In genomic region chr22:45651931-45652528, GRCh38 we compare ENCODE assay signal across 23 cellular contexts.
"Had no signal": no experiment of that assay in that cellular context is flagged by ENCODE, and none has a peak within 500 bp of the region (broad histone marks: within the 10 kb centered on the region; RNA-seq: fewer than 3 reads in every experiment).

No MANE protein-coding gene starts in this region.

- H2AFZ ChIP-seq: parathyroid adenoma had no signal

- H3K27ac ChIP-seq: heart left ventricle, left lung, lower lobe of right lung, neutrophil, parathyroid adenoma, right atrium auricular region, skin epidermis, suprapubic skin, thoracic aorta, tibial nerve, upper lobe of right lung had no signal

- H3K27me3 ChIP-seq: right atrium auricular region, upper lobe of right lung had no signal

- H3K4me1 ChIP-seq: heart left ventricle, left lung, lower lobe of right lung, parathyroid adenoma, right atrium auricular region, suprapubic skin, tibial nerve, upper lobe of right lung had no signal

- H3K9ac ChIP-seq: parathyroid adenoma had no signal

- H3K9me3 ChIP-seq: heart left ventricle, left lung, lower lobe of right lung, mucosa of descending colon, neutrophil, right atrium auricular region, suprapubic skin, thoracic aorta, upper lobe of right lung had no signal

- H3K36me3 ChIP-seq: heart left ventricle, left lung, lower lobe of right lung, neutrophil, right atrium auricular region, suprapubic skin, thoracic aorta, tibial nerve, upper lobe of right lung had no signal

- H3K79me2 ChIP-seq: parathyroid adenoma had no signal

- H3K4me3 ChIP-seq: heart left ventricle, left lung, lower lobe of right lung, mucosa of descending colon, right atrium auricular region, skin epidermis, suprapubic skin, thoracic aorta, tibial nerve had no signal

- DNase-seq: heart left ventricle; hypothalamus; immature natural killer cell; kidney; left colon; left lung; lower lobe of right lung; mammary epithelial cell; mesendoderm; midbrain; mucosa of descending colon; naive thymus-derived CD4-positive, alpha-beta T cell; occipital lobe; stimulated activated CD4-positive, alpha-beta T cell treated with anti-CD3 and anti-CD28 coated beads, Interleukin-4, amount 100 ng/mL, for 24 hours; stimulated activated naive CD4-positive, alpha-beta T cell; upper lobe of right lung had no signal
